Comparison of ENCODE assay signal across 1 cellular context in genomic region chr6:52423971-52424381, GRCh38.
TF ChIP-seq lines count a peak whose summit lies in the region.

No MANE protein-coding gene starts in this region.

TF ChIP-seq in HepG2, 621 proteins besides CTCF, POLR2A, EP300 and RAD21 (continued from another document):
- TF ChIP-seq ZNF503 (CRISPR knock-in tag; IDR thresholded peaks at IDR 0.05): no peak
- no peak for TF ChIP-seq ZNF747 (CRISPR knock-in tag; IDR thresholded peaks at IDR 0.05; ENCODE audit: borderline replicate concordance)
- TF ChIP-seq, protein P1, sequence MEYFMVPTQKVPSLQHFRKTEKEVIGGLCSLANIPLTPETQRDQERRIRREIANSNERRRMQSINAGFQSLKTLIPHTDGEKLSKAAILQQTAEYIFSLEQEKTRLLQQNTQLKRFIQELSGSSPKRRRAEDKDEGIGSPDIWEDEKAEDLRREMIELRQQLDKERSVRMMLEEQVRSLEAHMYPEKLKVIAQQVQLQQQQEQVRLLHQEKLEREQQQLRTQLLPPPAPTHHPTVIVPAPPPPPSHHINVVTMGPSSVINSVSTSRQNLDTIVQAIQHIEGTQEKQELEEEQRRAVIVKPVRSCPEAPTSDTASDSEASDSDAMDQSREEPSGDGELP (IDR thresholded peaks at IDR 0.05; ENCODE audit: borderline replicate concordance, low read depth): peak; percentile 32; the same call in 1 of the 2 replicates
- no peak for TF ChIP-seq HES4 (CRISPR knock-in tag; IDR thresholded peaks at IDR 0.05; ENCODE audit: borderline replicate concordance)
- no peak for TF ChIP-seq SP140L (CRISPR knock-in tag; IDR thresholded peaks at IDR 0.05; ENCODE audit: borderline replicate concordance)
- TF ChIP-seq MNT (IDR thresholded peaks at IDR 0.05): no peak
- no peak for TF ChIP-seq KDM1A (CRISPR knock-in tag; IDR thresholded peaks at IDR 0.05)
- no peak for TF ChIP-seq ETV5 (CRISPR knock-in tag; IDR thresholded peaks at IDR 0.05; ENCODE audit: borderline replicate concordance)
- no peak for TF ChIP-seq ZNF367 (CRISPR knock-in tag; IDR thresholded peaks at IDR 0.05; ENCODE audit: borderline replicate concordance)
- no peak for TF ChIP-seq SP5 (CRISPR knock-in tag; IDR thresholded peaks at IDR 0.05; ENCODE audit: borderline replicate concordance, low read depth)
- peak; percentile 11; the same call in 1 of the 2 replicates for TF ChIP-seq ELF3 (CRISPR knock-in tag; IDR thresholded peaks at IDR 0.05)
- no peak for TF ChIP-seq BORCS8-MEF2B (CRISPR knock-in tag; IDR thresholded peaks at IDR 0.05)
- no peak for TF ChIP-seq ZNF609 (CRISPR knock-in tag; IDR thresholded peaks at IDR 0.05; ENCODE audit: borderline replicate concordance)
